16 cellular contexts compared by ENCODE assay signal in genomic region chr20:60266184-60266823, GRCh38.
A peak's percentile ranks its signal among the peaks of the same experiment; 100 is the strongest.
DNase-seq lines count a peak whose midpoint lies in the region; ATAC-seq, FAIRE-seq and TF ChIP-seq lines count a peak whose summit lies in the region.
"Had no signal": no experiment of that assay in that cellular context is flagged by ENCODE, and none has a peak within 500 bp of the region (broad histone marks: within the 10 kb centered on the region; RNA-seq: fewer than 3 reads in every experiment).

No MANE protein-coding gene starts in this region.

- H3K4me3 Mint-ChIP-seq in activated CD4-positive, alpha-beta T cell treated with anti-CD3 and anti-CD28 coated beads for 36 hours, result no peak overlapping the region
- H3K4me3 Mint-ChIP-seq in activated CD4-positive, alpha-beta T cell treated with anti-CD3 and anti-CD28 coated beads, Interleukin-2, amount 10 ng/mL, durations not matched to agents 24 days and 14 days, result no peak overlapping the region
- no peak overlapping the region for H3K4me3 Mint-ChIP-seq in CD8-positive, alpha-beta T cell
- H3K4me3 Mint-ChIP-seq in naive thymus-derived CD4-positive, alpha-beta T cell, result peak overlapping the region in 5 of 10 donors; percentile 10 to 62 (median 49)
- H3K4me3 Mint-ChIP-seq: B cell, HFFc6 had no signal

- no peaks in the 10 kb centered on the region for H3K9me3 Mint-ChIP-seq in activated CD4-positive, alpha-beta T cell treated with anti-CD3 and anti-CD28 coated beads for 36 hours (ENCODE audit: low read depth)
- no peaks in the 10 kb centered on the region for H3K9me3 Mint-ChIP-seq in activated CD4-positive, alpha-beta T cell treated with anti-CD3 and anti-CD28 coated beads, Interleukin-2, amount 10 ng/mL, durations not matched to agents 24 days and 14 days
- no peaks in the 10 kb centered on the region for H3K9me3 Mint-ChIP-seq in CD8-positive, alpha-beta T cell
- H3K9me3 Mint-ChIP-seq in naive thymus-derived CD4-positive, alpha-beta T cell, result no peaks in the 10 kb centered on the region
- H3K9me3 Mint-ChIP-seq: HFFc6 had no signal

- no peaks in the 10 kb centered on the region for H3K9me3 ChIP-seq in CD8-positive, alpha-beta T cell (ENCODE audit: low read length)
- no peaks in the 10 kb centered on the region for H3K9me3 ChIP-seq in RWPE2 (ENCODE audit: severe bottlenecking)
- H3K9me3 ChIP-seq in naive thymus-derived CD4-positive, alpha-beta T cell (ENCODE audit: control insufficient read depth in 2 of 3, low read length in 3 of 3), result no peaks in the 10 kb centered on the region

- no peak overlapping the region for H3K27ac Mint-ChIP-seq in activated CD4-positive, alpha-beta T cell treated with anti-CD3 and anti-CD28 coated beads for 36 hours
- H3K27ac Mint-ChIP-seq in activated CD4-positive, alpha-beta T cell treated with anti-CD3 and anti-CD28 coated beads, Interleukin-2, amount 10 ng/mL, durations not matched to agents 24 days and 14 days, result no peak overlapping the region
- peak overlapping the region; percentile 57 for H3K27ac Mint-ChIP-seq in CD8-positive, alpha-beta T cell
- H3K27ac Mint-ChIP-seq in naive thymus-derived CD4-positive, alpha-beta T cell, result peak overlapping the region in 3 of 9 donors; percentile 24 to 72 (median 45)
- H3K27ac Mint-ChIP-seq: B cell, HFFc6 had no signal

- no peaks in the 10 kb centered on the region for H3K36me3 ChIP-seq in CD8-positive, alpha-beta T cell (ENCODE audit: insufficient read depth, low read length)
- no peaks in the 10 kb centered on the region for H3K36me3 ChIP-seq in RWPE2 (ENCODE audit: low read depth)
- H3K36me3 ChIP-seq in naive thymus-derived CD4-positive, alpha-beta T cell (ENCODE audit: control insufficient read depth in 2 of 3, insufficient read depth in 3 of 3, low read length in 3 of 3), result no peaks in the 10 kb centered on the region

- TF ChIP-seq CTCF in CD8-positive, alpha-beta T cell (IDR thresholded peaks at IDR 0.05), result no peak
- TF ChIP-seq CTCF in RWPE2 (IDR thresholded peaks at IDR 0.05; ENCODE audit: poor library complexity, severe bottlenecking) (no peak), omental fat pad (IDR thresholded peaks at IDR 0.05) (no peak)

- CTCF ChIA-PET in activated CD4-positive, alpha-beta T cell treated with anti-CD3 and anti-CD28 coated beads for 36 hours (lab: Charles Lee), result interaction anchor here (6.5 kb wide), 1 partner anchor 55 kb away, joined by 32 read pairs; no protein-coding TSS in a partner anchor
- CTCF ChIA-PET in CD8-positive, alpha-beta T cell (lab: Charles Lee), result interaction anchor here (1.0 kb wide), 2 partner anchors 9 to 208 kb away, joined by 3 to 6 read pairs; no protein-coding TSS in a partner anchor
- CTCF ChIA-PET in naive thymus-derived CD4-positive, alpha-beta T cell (lab: Charles Lee), result interaction anchor here (1.1 kb wide), 1 partner anchor 209 kb away, joined by 3 read pairs; no protein-coding TSS in a partner anchor

- H3K27me3 ChIP-seq in CD8-positive, alpha-beta T cell (ENCODE audit: insufficient read depth, low read length), result no peaks in the 10 kb centered on the region
- peaks cover 24% of the 10 kb centered on the region for H3K27me3 ChIP-seq in RWPE2 (ENCODE audit: insufficient read depth, poor library complexity, severe bottlenecking)
- H3K27me3 ChIP-seq in naive thymus-derived CD4-positive, alpha-beta T cell (ENCODE audit: control insufficient read depth in 2 of 2, insufficient read depth in 2 of 2, low read length in 2 of 2), result no peaks in the 10 kb centered on the region

- H3K4me1 ChIP-seq in CD8-positive, alpha-beta T cell (ENCODE audit: insufficient read depth, low read length), result peaks cover 22% of the 10 kb centered on the region
- no peaks in the 10 kb centered on the region for H3K4me1 ChIP-seq in RWPE2 (ENCODE audit: insufficient read depth, poor library complexity, severe bottlenecking)
- peaks cover 0 to 10% of the 10 kb centered on the region in 2 donors for H3K4me1 ChIP-seq in naive thymus-derived CD4-positive, alpha-beta T cell (ENCODE audit: control insufficient read depth in 2 of 2, insufficient read depth in 2 of 2, low read length in 2 of 2)

- no peak for FAIRE-seq in GM12892 (lab: Jason Lieb, UNC)
- FAIRE-seq: H54 had no signal

- peak; percentile 20 for DNase-seq in activated CD4-positive, alpha-beta T cell treated with anti-CD3 and anti-CD28 coated beads for 36 hours
- no peak for DNase-seq in activated CD4-positive, alpha-beta T cell treated with anti-CD3 and anti-CD28 coated beads, Interleukin-2, amount 10 ng/mL, durations not matched to agents 24 days and 14 days
- peak in 5 of 7 experiments; percentile 8 to 51 (median 18) for DNase-seq in CD8-positive, alpha-beta T cell
- DNase-seq in RWPE2 (ENCODE audit: low spot score) (peak; percentile 77), HuH-7.5 (ENCODE audit: low spot score) (no peak), GM12892 (ENCODE audit: insufficient read length) (no peak), omental fat pad (ENCODE audit: low spot score) (no peak)
- DNase-seq in naive thymus-derived CD4-positive, alpha-beta T cell, result peak in 6 of 9 donors; percentile 7 to 32 (median 14)
- DNase-seq: HFFc6, NCI-H1105 treated with DMSO at 0.1 percent for 48 hours, NCI-H1694 treated with DMSO at 0.1 percent for 48 hours, NCI-H226, NCI-H526 had no signal

- H3K27me3 Mint-ChIP-seq in activated CD4-positive, alpha-beta T cell treated with anti-CD3 and anti-CD28 coated beads for 36 hours, result no peaks in the 10 kb centered on the region
- H3K27me3 Mint-ChIP-seq in activated CD4-positive, alpha-beta T cell treated with anti-CD3 and anti-CD28 coated beads, Interleukin-2, amount 10 ng/mL, durations not matched to agents 24 days and 14 days, result no peaks in the 10 kb centered on the region
- peaks cover 2% of the 10 kb centered on the region for H3K27me3 Mint-ChIP-seq in CD8-positive, alpha-beta T cell (ENCODE audit: low read depth)
- peaks cover 0 to 4% (median 0%) of the 10 kb centered on the region in 5 donors for H3K27me3 Mint-ChIP-seq in naive thymus-derived CD4-positive, alpha-beta T cell
- H3K27me3 Mint-ChIP-seq: B cell had no signal

- no peak for ATAC-seq in activated CD4-positive, alpha-beta T cell treated with anti-CD3 and anti-CD28 coated beads for 36 hours
- peak; percentile 34 for ATAC-seq in CD8-positive, alpha-beta T cell
- ATAC-seq in RWPE2 (ENCODE audit: low read depth), result no peak
- peak; percentile 49 for ATAC-seq in naive thymus-derived CD4-positive, alpha-beta T cell
- no peak for ATAC-seq in omental fat pad (ENCODE audit: low FRiP score)

- TF ChIP-seq POLR2A in GM12892 (IDR thresholded peaks at IDR 0.05; ENCODE audit: low read depth, low read length), result no peak

- intact Hi-C loops in activated CD4-positive, alpha-beta T cell treated with anti-CD3 and anti-CD28 coated beads for 36 hours (cut with DNase I, micrococcal nuclease), result no loop called here
- intact Hi-C loops in activated CD4-positive, alpha-beta T cell treated with anti-CD3 and anti-CD28 coated beads, Interleukin-2, amount 10 ng/mL, durations not matched to agents 24 days and 14 days (cut with micrococcal nuclease), result no loop called here
- intact Hi-C loops in CD8-positive, alpha-beta T cell (cut with DNase I, micrococcal nuclease), result no loop called here
- intact Hi-C loops in naive thymus-derived CD4-positive, alpha-beta T cell (cut with micrococcal nuclease), result no loop called here

- no peak overlapping the region for H3K4me3 ChIP-seq in CD8-positive, alpha-beta T cell (ENCODE audit: low read depth, low read length)
- H3K4me3 ChIP-seq in RWPE2 (ENCODE audit: severe bottlenecking), result no peak overlapping the region
- no peak overlapping the region for H3K4me3 ChIP-seq in naive thymus-derived CD4-positive, alpha-beta T cell (ENCODE audit: low read length)

- POLR2A ChIA-PET in activated CD4-positive, alpha-beta T cell treated with anti-CD3 and anti-CD28 coated beads for 36 hours (lab: Charles Lee), result no interaction called here
- POLR2A ChIA-PET in CD8-positive, alpha-beta T cell (lab: Charles Lee), result no interaction called here
- POLR2A ChIA-PET in naive thymus-derived CD4-positive, alpha-beta T cell (lab: Charles Lee), result no interaction called here

- no peak overlapping the region for H3K27ac ChIP-seq in CD8-positive, alpha-beta T cell (ENCODE audit: low read depth, low read length)
- H3K27ac ChIP-seq in RWPE2 (ENCODE audit: poor library complexity, severe bottlenecking), result no peak overlapping the region
- no peak overlapping the region for H3K27ac ChIP-seq in naive thymus-derived CD4-positive, alpha-beta T cell (ENCODE audit: low read depth, low read length)
- H3K27ac ChIP-seq: 22Rv1 had no signal

- H3K4me1 Mint-ChIP-seq in activated CD4-positive, alpha-beta T cell treated with anti-CD3 and anti-CD28 coated beads for 36 hours, result peaks cover 16% of the 10 kb centered on the region
- H3K4me1 Mint-ChIP-seq in activated CD4-positive, alpha-beta T cell treated with anti-CD3 and anti-CD28 coated beads, Interleukin-2, amount 10 ng/mL, durations not matched to agents 24 days and 14 days, result peaks cover 3% of the 10 kb centered on the region
- H3K4me1 Mint-ChIP-seq in CD8-positive, alpha-beta T cell (ENCODE audit: low read depth), result peaks cover 19% of the 10 kb centered on the region
- H3K4me1 Mint-ChIP-seq in naive thymus-derived CD4-positive, alpha-beta T cell, result peaks cover 4 to 33% (median 23%) of the 10 kb centered on the region in 7 donors
- H3K4me1 Mint-ChIP-seq: B cell had no signal

- H3K36me3 Mint-ChIP-seq in activated CD4-positive, alpha-beta T cell treated with anti-CD3 and anti-CD28 coated beads for 36 hours (ENCODE audit: low read depth), result no peaks in the 10 kb centered on the region
- H3K36me3 Mint-ChIP-seq in activated CD4-positive, alpha-beta T cell treated with anti-CD3 and anti-CD28 coated beads, Interleukin-2, amount 10 ng/mL, durations not matched to agents 24 days and 14 days (ENCODE audit: low read depth), result no peaks in the 10 kb centered on the region
- no peaks in the 10 kb centered on the region for H3K36me3 Mint-ChIP-seq in CD8-positive, alpha-beta T cell
- no peaks in the 10 kb centered on the region for H3K36me3 Mint-ChIP-seq in naive thymus-derived CD4-positive, alpha-beta T cell

Comparison
In these comparisons a context has a peak if more than half of its experiments do, and no peak if none do; other contexts are left out.
1. DNase-seq: peak in activated CD4-positive, alpha-beta T cell treated with anti-CD3 and anti-CD28 coated beads for 36 hours (single experiment), CD8-positive, alpha-beta T cell (5 of 7), RWPE2 (single experiment) and naive thymus-derived CD4-positive, alpha-beta T cell (6 of 9); none in activated CD4-positive, alpha-beta T cell treated with anti-CD3 and anti-CD28 coated beads, Interleukin-2, amount 10 ng/mL, durations not matched to agents 24 days and 14 days (single experiment), HuH-7.5 (single experiment), GM12892 (single experiment) and omental fat pad (single experiment).
2. ATAC-seq: peak in CD8-positive, alpha-beta T cell (single experiment) and naive thymus-derived CD4-positive, alpha-beta T cell (single experiment); none in activated CD4-positive, alpha-beta T cell treated with anti-CD3 and anti-CD28 coated beads for 36 hours (single experiment), RWPE2 (single experiment) and omental fat pad (single experiment).